8 cellular contexts compared by ENCODE assay signal in genomic region chr17:57948555-57949420, GRCh38. TPM values are rescaled to one million over a fixed set of nuclear protein-coding genes. Genes with fewer than 3 reads are reported as not detected.
DNase-seq lines count a peak whose midpoint lies in the region; ATAC-seq, FAIRE-seq and TF ChIP-seq lines count a peak whose summit lies in the region.

No MANE protein-coding gene starts in this region.

- H3K9ac ChIP-seq in mucosa of rectum (ENCODE audit: low read depth in 1 of 2, low read length in 2 of 2), result peak overlapping the region in 1 of 2 donors; percentile 29

- H3K9me3 ChIP-seq in mucosa of rectum (ENCODE audit: control insufficient read depth in 2 of 2, low read length in 2 of 2), result no peaks in the 10 kb centered on the region

- ATAC-seq in GM21360 (IDR thresholded peaks at IDR 0.05; ENCODE audit: unreplicated experiment) (no peak), GM19328 (IDR thresholded peaks at IDR 0.05; ENCODE audit: unreplicated experiment) (no peak)

- H3K4me3 ChIP-seq in mucosa of rectum (ENCODE audit: low read length in 2 of 2), result no peak overlapping the region

- peaks cover 22 to 32% of the 10 kb centered on the region in 2 donors for H3K4me1 ChIP-seq in mucosa of rectum (ENCODE audit: control insufficient read depth in 2 of 2, insufficient read depth in 2 of 2, low read length in 2 of 2)

- peak; percentile 28 for DNase-seq in GDM1 (lab: John Stamatoyannopoulos, UW)
- peak; percentile 53 for DNase-seq in NCI-H460 (ENCODE audit: extremely low read depth, low read depth)
- DNase-seq in D721Med (ENCODE audit: insufficient read length, low spot score), result no peak
- no peak for DNase-seq in activated CD4-positive, CD25-positive, alpha-beta regulatory T cell treated with anti-CD3 and anti-CD28 coated beads, Interleukin-2, amount 50 U/mL, for 72 hours

- no peak for FAIRE-seq in D721Med (lab: Jason Lieb, UNC)

- H3K27me3 ChIP-seq in mucosa of rectum (ENCODE audit: control insufficient read depth in 2 of 2, insufficient read depth in 2 of 2, low read length in 2 of 2), result peaks cover 0 to 2% of the 10 kb centered on the region in 2 donors

- no peak for TF ChIP-seq CTCF in D721Med (IDR thresholded peaks at IDR 0.05; ENCODE audit: insufficient read depth, missing control alignments)

- H3K27ac ChIP-seq in cingulate gyrus (ENCODE audit: low read depth, low read length) (peak overlapping the region; percentile 73), mucosa of rectum (ENCODE audit: low read depth in 2 of 2, low read length in 2 of 2) (peak overlapping the region; percentile 70 to 79)

- H3K36me3 ChIP-seq in mucosa of rectum (ENCODE audit: control insufficient read depth in 2 of 2, insufficient read depth in 2 of 2, low read length in 2 of 2), result no peaks in the 10 kb centered on the region

RNA-seq across cellular contexts. Expression of gene CUEDC1, which starts 6.4 kb away (rescaled TPM):
- total RNA-seq in NCI-H460 (2014; rRNA removed; shearing (Covaris generic)), result 12.2 and 13.7 TPM in 2 replicates
- 56.7 and 64.1 TPM in 2 replicates for polyA plus RNA-seq in NCI-H460 (2014; cell fraction: nucleus; rRNA removed)

RNA-seq across cellular contexts. Expression of gene VEZF1, which starts 39.3 kb away (rescaled TPM):
- total RNA-seq in NCI-H460 (2014; rRNA removed; shearing (Covaris generic)), result 45.5 and 51.4 TPM in 2 replicates
- 26.9 and 47.4 TPM in 2 replicates for polyA plus RNA-seq in NCI-H460 (2014; cell fraction: nucleus; rRNA removed)

RNA-seq across cellular contexts. Expression of gene SRSF1, which starts 58.3 kb away (rescaled TPM):
- 275 and 297 TPM in 2 replicates for total RNA-seq in NCI-H460 (2014; rRNA removed; shearing (Covaris generic))
- polyA plus RNA-seq in NCI-H460 (2014; cell fraction: nucleus; rRNA removed), result 506 and 712 TPM in 2 replicates

Comparison
In these comparisons a context has a peak if more than half of its experiments do, and no peak if none do; other contexts are left out.
1. DNase-seq: peak in GDM1 (single experiment) and NCI-H460 (single experiment); none in D721Med (single experiment) and activated CD4-positive, CD25-positive, alpha-beta regulatory T cell treated with anti-CD3 and anti-CD28 coated beads, Interleukin-2, amount 50 U/mL, for 72 hours (single experiment).